Comparison of ENCODE assay signal across 16 cellular contexts in genomic region chr11:107848345-107848744, GRCh38.
"Had no signal": no experiment of that assay in that cellular context is flagged by ENCODE, and none has a peak within 500 bp of the region (broad histone marks: within the 10 kb centered on the region; RNA-seq: fewer than 3 reads in every experiment).

No MANE protein-coding gene starts in this region.

- H3K9me3 Mint-ChIP-seq: natural killer cell had no signal

- DNase-seq: activated CD4-positive, alpha-beta T cell treated with anti-CD3 and anti-CD28 coated beads, Interleukin-2, amount 50 U/mL, for 4 hours; activated naive CD4-positive, alpha-beta T cell treated with Interleukin-2 at 50 U/mL for 16 hours; activated T-cell treated with anti-CD3 and anti-CD28 coated beads for 4 hours; body of pancreas; dorsolateral prefrontal cortex; foreskin fibroblast; natural killer cell; stimulated activated CD4-positive, alpha-beta T cell treated with anti-CD3 and anti-CD28 coated beads, Interleukin-4, amount 100 ng/mL, for 1 hour; T-helper 2 cell; thyroid gland had no signal

- H3K27ac Mint-ChIP-seq: natural killer cell had no signal

- H3K4me3 ChIP-seq: body of pancreas, dorsolateral prefrontal cortex, hepatocyte, smooth muscle cell, thyroid gland had no signal

- H3K27me3 ChIP-seq: body of pancreas, dorsolateral prefrontal cortex, hepatocyte, neutrophil, thyroid gland had no signal

- H3K36me3 ChIP-seq: neutrophil, thyroid gland had no signal

- H3K27ac ChIP-seq: body of pancreas, dorsolateral prefrontal cortex, epithelial cell of prostate, hepatocyte, neutrophil, parathyroid adenoma, thyroid gland had no signal

- H3K9me3 ChIP-seq: body of pancreas, neutrophil, thyroid gland had no signal

- ATAC-seq: body of pancreas, natural killer cell, sciatic nerve had no signal

- H3K4me1 Mint-ChIP-seq: natural killer cell had no signal

- H3K4me3 Mint-ChIP-seq: natural killer cell had no signal

- H3K36me3 Mint-ChIP-seq: natural killer cell had no signal

- H3K4me1 ChIP-seq: body of pancreas, parathyroid adenoma, thyroid gland had no signal
